Comparison of ENCODE assay signal across 11 cellular contexts in genomic region chr14:25032092-25032784, GRCh38. TPM values are rescaled to one million over a fixed set of nuclear protein-coding genes. Genes with fewer than 3 reads are reported as not detected.
DNase-seq lines count a peak whose midpoint lies in the region; ATAC-seq and TF ChIP-seq lines count a peak whose summit lies in the region.
"Had no signal": no experiment of that assay in that cellular context is flagged by ENCODE, and none has a peak within 500 bp of the region (broad histone marks: within the 10 kb centered on the region; RNA-seq: fewer than 3 reads in every experiment).

No MANE protein-coding gene starts in this region.

- no peaks in the 10 kb centered on the region for H3K79me2 ChIP-seq in MM.1S (ENCODE audit: low read length)

- no peaks in the 10 kb centered on the region for H3F3A ChIP-seq in MM.1S (ENCODE audit: insufficient read depth, low read length)

- H3K4me3 Mint-ChIP-seq in T-helper 17 cell, result no peak overlapping the region

- H3K36me3 ChIP-seq in A673 (ENCODE audit: insufficient read depth, low read length, poor library complexity, severe bottlenecking) (no peaks in the 10 kb centered on the region), MM.1S (replicated peaks; ENCODE audit: insufficient read depth, low read length) (no peaks in the 10 kb centered on the region)

- DNase-seq in A673 (ENCODE audit: low spot score) (peak; percentile 12), GM10266 (ENCODE audit: extremely low spot score) (no peak), MM.1S (peak; percentile 71), epithelial cell of proximal tubule (ENCODE audit: low read depth) (no peak), COLO829 (ENCODE audit: low spot score) (no peak), T-helper 17 cell (no peak), 8988T (no peak)
- DNase-seq: activated T-cell treated with anti-CD3 and anti-CD28 coated beads for 4 hours, GF-D8 had no signal

- H3K36me3 Mint-ChIP-seq in T-helper 17 cell (ENCODE audit: low read depth), result no peaks in the 10 kb centered on the region

- H3K9me3 ChIP-seq in A673 (ENCODE audit: low read depth, low read length, poor library complexity, severe bottlenecking), result no peaks in the 10 kb centered on the region
- no peaks in the 10 kb centered on the region for H3K9me3 ChIP-seq in MM.1S (replicated peaks; ENCODE audit: insufficient read depth, low read length)
- H3K9me3 ChIP-seq in T-helper 17 cell (ENCODE audit: control insufficient read depth, low read length, poor library complexity, severe bottlenecking), result no peaks in the 10 kb centered on the region

- H3K9me2 ChIP-seq in MM.1S (replicated peaks; ENCODE audit: insufficient read depth, low read length), result no peaks in the 10 kb centered on the region

- BruUV-seq in A673 (replicated peaks; lab: Mats Ljungman, UMichigan), result no TSS peak

- TF ChIP-seq CTCF in A673 (conservative IDR thresholded peaks at IDR 0.05; ENCODE audit: low read depth, low read length) (peak; percentile 44), GM10266 (IDR thresholded peaks at IDR 0.05; ENCODE audit: control insufficient read depth, insufficient read depth, low read depth, missing control alignments) (peak; percentile 28), MM.1S (IDR thresholded peaks at IDR 0.05; ENCODE audit: low read length) (peak; percentile 66), epithelial cell of proximal tubule (conservative IDR thresholded peaks at IDR 0.05; ENCODE audit: low read depth, low read length) (peak; percentile 68)

- H3K4me1 ChIP-seq in A673 (ENCODE audit: insufficient read depth, low read length, poor library complexity, severe bottlenecking) (no peaks in the 10 kb centered on the region), MM.1S (ENCODE audit: low read length) (no peaks in the 10 kb centered on the region)

- intact Hi-C loops in A673 (cut with micrococcal nuclease; ENCODE audit: unreplicated experiment), result no loop called here

- no peak overlapping the region for H3K27ac Mint-ChIP-seq in T-helper 17 cell

- H3K4me3 ChIP-seq in A673 (ENCODE audit: low read depth, low read length, poor library complexity, severe bottlenecking) (no peak overlapping the region), MM.1S (ENCODE audit: low read length) (peak overlapping the region; percentile 47), epithelial cell of proximal tubule (ENCODE audit: low read depth, low read length) (peak overlapping the region; percentile 1)

- no peak overlapping the region for H3K9ac ChIP-seq in MM.1S (ENCODE audit: low read length)

- CTCF ChIA-PET in A673 (lab: Charles Lee), result no interaction called here

- H3K27me3 ChIP-seq in A673 (replicated peaks; ENCODE audit: insufficient read depth, low read depth, low read length, poor library complexity) (no peaks in the 10 kb centered on the region), MM.1S (replicated peaks; ENCODE audit: insufficient read depth, low read length) (no peaks in the 10 kb centered on the region)

- H3K27me3 Mint-ChIP-seq in T-helper 17 cell, result peaks cover 10% of the 10 kb centered on the region

- no peaks in the 10 kb centered on the region for H3K4me1 Mint-ChIP-seq in T-helper 17 cell

- POLR2A ChIA-PET in A673 (lab: Charles Lee; ENCODE audit: low non-redundant PET), result no interaction called here

- ATAC-seq in HG02970 (IDR thresholded peaks at IDR 0.05; ENCODE audit: low FRiP score, unreplicated experiment) (no peak), T-helper 17 cell (no peak)

- H3K4me2 ChIP-seq in MM.1S (ENCODE audit: low read depth, low read length), result peak overlapping the region; percentile 29

- peak overlapping the region; percentile 42; the same call in 1 of the 2 replicates for H2AFZ ChIP-seq in MM.1S (ENCODE audit: low read length)

- H3K27ac ChIP-seq in A673 (ENCODE audit: low read depth, low read length, poor library complexity, severe bottlenecking) (no peak overlapping the region), MM.1S (ENCODE audit: low read length) (no peak overlapping the region)

- H4K20me1 ChIP-seq in MM.1S (ENCODE audit: insufficient read depth, low read length), result no peaks in the 10 kb centered on the region

RNA-seq across cellular contexts. Expression of gene STXBP6, which starts 17.7 kb away (rescaled TPM):
- 5.3 and 6.2 TPM in 2 replicates for total RNA-seq in A673 (2021)
- total RNA-seq in epithelial cell of proximal tubule, result 0.07 and 0.63 TPM in 2 replicates
- not detected for total RNA-seq in T-helper 17 cell
- total RNA-seq: pulmonary artery endothelial cell had no signal

Comparison
In these comparisons a context has a peak if more than half of its experiments do, and no peak if none do; other contexts are left out.
1. DNase-seq: peak in A673 (single experiment) and MM.1S (single experiment); none in GM10266 (single experiment), epithelial cell of proximal tubule (single experiment), COLO829 (single experiment), T-helper 17 cell (0 of 3) and 8988T (single experiment).
2. Peak in every context shown above with its lines, with median percentiles within 50 percentile points of each other: CTCF ChIP-seq.